23 cellular contexts compared by ENCODE assay signal in the genomic region with DNA sequence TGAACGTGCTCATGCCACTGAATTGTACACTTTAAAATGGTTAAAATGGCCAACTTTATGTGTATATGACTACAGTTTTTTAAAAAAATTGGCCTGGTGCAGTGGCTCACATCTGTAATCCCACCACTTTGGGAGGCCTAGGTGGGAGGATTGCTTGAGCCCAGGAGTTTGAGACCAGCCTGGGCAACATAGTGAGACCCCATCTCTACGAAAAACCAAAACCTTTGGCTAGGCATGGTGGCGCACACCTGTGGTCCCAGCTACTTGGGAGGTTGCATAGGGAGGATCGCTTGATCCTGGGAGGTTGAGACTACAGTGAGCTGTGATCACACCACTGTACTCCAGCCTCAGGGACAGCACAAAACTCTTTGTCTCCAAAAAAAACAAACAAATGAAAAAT.
"Had no signal": no experiment of that assay in that cellular context is flagged by ENCODE, and none has a peak within 500 bp of the region (broad histone marks: within the 10 kb centered on the region; RNA-seq: fewer than 3 reads in every experiment).

No MANE protein-coding gene starts in this region.

- H3K9me3 Mint-ChIP-seq: activated naive CD4-positive, alpha-beta T cell treated with anti-CD3 and anti-CD28 coated beads, Interleukin-2, amount 50 U/mL, for 72 hours; activated naive CD8-positive, alpha-beta T cell treated with anti-CD3 and anti-CD28 coated beads, Interleukin-2, amount 50 U/mL, for 24 hours; activated T-cell treated with anti-CD3 and anti-CD28 coated beads, Interleukin-2, amount 50 U/mL, for 4 hours; T-cell had no signal

- H3K9me3 ChIP-seq: ascending aorta, body of pancreas had no signal

- H3K27ac ChIP-seq: ascending aorta, body of pancreas had no signal

- H3K27ac Mint-ChIP-seq: activated CD4-positive, alpha-beta T cell treated with anti-CD3 and anti-CD28 coated beads for 36 hours; activated CD8-positive, alpha-beta T cell treated with anti-CD3 and anti-CD28 coated beads, Interleukin-2, amount 10 ng/mL, durations not matched to agents 7 days and 5 days; activated naive CD4-positive, alpha-beta T cell treated with anti-CD3 and anti-CD28 coated beads, Interleukin-2, amount 50 U/mL, for 72 hours; activated naive CD8-positive, alpha-beta T cell treated with anti-CD3 and anti-CD28 coated beads, Interleukin-2, amount 50 U/mL, for 24 hours; T-cell had no signal

- H3K36me3 Mint-ChIP-seq: T-cell had no signal

- H3K27me3 Mint-ChIP-seq: activated CD4-positive, alpha-beta T cell treated with anti-CD3 and anti-CD28 coated beads for 36 hours; activated naive CD8-positive, alpha-beta T cell treated with anti-CD3 and anti-CD28 coated beads, Interleukin-2, amount 50 U/mL, for 24 hours; T-cell had no signal

- H3K36me3 ChIP-seq: ascending aorta had no signal

- H3K27me3 ChIP-seq: ascending aorta, body of pancreas had no signal

- ATAC-seq: activated CD4-positive, alpha-beta T cell treated with anti-CD3 and anti-CD28 coated beads for 36 hours; activated CD8-positive, alpha-beta T cell treated with anti-CD3 and anti-CD28 coated beads, Interleukin-2, amount 10 ng/mL, durations not matched to agents 7 days and 5 days; activated naive CD4-positive, alpha-beta T cell treated with anti-CD3 and anti-CD28 coated beads, Interleukin-2, amount 50 U/mL, for 72 hours; activated naive CD8-positive, alpha-beta T cell treated with anti-CD3 and anti-CD28 coated beads, Interleukin-2, amount 50 U/mL, for 24 hours; activated T-cell treated with anti-CD3 and anti-CD28 coated beads, Interleukin-2, amount 50 U/mL, for 4 hours; body of pancreas; T-cell had no signal

- H3K4me3 ChIP-seq: ascending aorta, body of pancreas had no signal

- H3K4me3 Mint-ChIP-seq: activated CD4-positive, alpha-beta T cell treated with anti-CD3 and anti-CD28 coated beads for 36 hours; activated CD8-positive, alpha-beta T cell treated with anti-CD3 and anti-CD28 coated beads, Interleukin-2, amount 10 ng/mL, durations not matched to agents 7 days and 5 days; activated naive CD8-positive, alpha-beta T cell treated with anti-CD3 and anti-CD28 coated beads, Interleukin-2, amount 50 U/mL, for 24 hours; activated T-cell treated with anti-CD3 and anti-CD28 coated beads, Interleukin-2, amount 50 U/mL, for 4 hours; T-cell had no signal

- DNase-seq: activated CD4-positive, alpha-beta T cell treated with anti-CD3 and anti-CD28 coated beads for 36 hours; activated CD4-positive, alpha-beta T cell treated with anti-CD3 and anti-CD28 coated beads, Interleukin-2, amount 50 U/mL, for 4 hours; activated CD8-positive, alpha-beta T cell treated with anti-CD3 and anti-CD28 coated beads, Interleukin-2, amount 10 ng/mL, durations not matched to agents 7 days and 5 days; activated effector memory CD4-positive, alpha-beta T cell treated with anti-CD3 and anti-CD28 coated beads, Interleukin-2, amount 50 U/mL, for 16 hours; activated naive CD4-positive, alpha-beta T cell treated with Interleukin-2 at 50 U/mL for 16 hours; activated naive CD8-positive, alpha-beta T cell treated with anti-CD3 and anti-CD28 coated beads, Interleukin-2, amount 50 U/mL, for 24 hours; activated T-cell treated with anti-CD3 and anti-CD28 coated beads, Interleukin-2, amount 50 U/mL, for 4 hours; amniotic stem cell; body of pancreas; central memory CD4-positive, alpha-beta T cell; NCI-H1105 treated with DMSO at 0.1 percent for 48 hours; NCI-H1436 treated with DMSO at 0.1 percent for 48 hours; NCI-H187; NCI-H2081; NCI-H510A treated with DMSO at 0.1 percent for 48 hours; NCI-H69; NK-92 treated with Interleukin-12 subunit alpha and Interleukin-12 subunit beta, amount 100 ng/mL, for 24 hours; SHP77 treated with DMSO at 0.1 percent for 48 hours; T-cell; T-helper 2 cell; T1000 had no signal
